In the genomic region with DNA sequence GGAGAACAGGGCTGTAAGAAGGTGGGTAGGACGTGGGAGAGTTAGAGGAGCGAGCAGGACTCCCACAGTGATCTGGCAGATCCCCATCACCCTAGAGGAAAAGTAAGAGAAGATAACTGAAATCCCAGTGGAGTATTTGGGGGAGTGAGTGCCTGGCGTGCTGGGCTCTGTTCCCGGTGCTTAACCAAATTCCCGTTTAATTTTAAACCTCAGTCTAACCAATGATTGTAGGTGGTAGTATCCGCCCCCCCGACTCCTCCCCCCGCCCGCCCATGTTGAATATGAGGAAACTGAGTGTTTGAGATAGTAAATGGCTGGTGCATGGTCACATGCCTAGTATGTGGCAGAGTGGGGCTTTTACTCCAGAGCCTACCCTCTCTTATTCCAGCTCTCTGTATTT, we compare ENCODE assay signal across 9 cellular contexts. TPM values are rescaled to one million over a fixed set of nuclear protein-coding genes. Genes with fewer than 3 reads are reported as not detected.
DNase-seq lines count a peak whose midpoint lies in the region; ATAC-seq and TF ChIP-seq lines count a peak whose summit lies in the region.
"Had no signal": no experiment of that assay in that cellular context is flagged by ENCODE, and none has a peak within 500 bp of the region (broad histone marks: within the 10 kb centered on the region; RNA-seq: fewer than 3 reads in every experiment).

No MANE protein-coding gene starts in this region.

- in situ Hi-C loops in ACHN (cut with HindIII; ENCODE audit: low pct_ligation_motif_present, low pct_unique_long_range_greater_than_20kb, low sequenced_read_pairs), result no loop called here

- no peaks in the 10 kb centered on the region for H3K27me3 Mint-ChIP-seq in IgD-negative memory B cell

- no peak for TF ChIP-seq CTCF in body of pancreas (IDR thresholded peaks at IDR 0.05)

- no peak for TF ChIP-seq POLR2A in body of pancreas (IDR thresholded peaks at IDR 0.05)

- no peak overlapping the region for H2AFZ ChIP-seq in ACC112 (ENCODE audit: low read length, unreplicated experiment)

- H3K4me1 ChIP-seq in ACC112 (ENCODE audit: control insufficient read depth, insufficient read depth, low read length, unreplicated experiment), result peaks cover 52% of the 10 kb centered on the region
- peaks cover 38% of the 10 kb centered on the region for H3K4me1 ChIP-seq in body of pancreas
- H3K4me1 ChIP-seq in muscle layer of duodenum (ENCODE audit: control insufficient read depth in 1 of 2, insufficient read depth in 2 of 2, low read length in 2 of 2), result peaks cover 14 to 30% of the 10 kb centered on the region in 2 donors

- H3K27ac Mint-ChIP-seq in IgD-negative memory B cell, result peak overlapping the region in 1 of 3 donors; percentile 98

- intact Hi-C loops in body of pancreas (cut with DNase I), result loop anchor here (10.0 kb wide), 1 partner anchor 148 kb away; no protein-coding TSS in a partner anchor

- peak overlapping the region; percentile 80 for H3K4me3 ChIP-seq in ACC112 (ENCODE audit: low read depth, low read length)
- no peak overlapping the region for H3K4me3 ChIP-seq in body of pancreas
- peak overlapping the region; percentile 63 to 77 for H3K4me3 ChIP-seq in muscle layer of duodenum (ENCODE audit: low read depth in 1 of 2, low read length in 2 of 2)

- peaks cover 31% of the 10 kb centered on the region for H3K79me2 ChIP-seq in ACC112 (ENCODE audit: control insufficient read depth, insufficient read depth, low read length, unreplicated experiment)

- DNase-seq in body of pancreas, result no peak
- no peak for DNase-seq in NCI-H2107 (lab: John Stamatoyannopoulos, UW)
- no peak for DNase-seq in OCI-M1 (lab: John Stamatoyannopoulos, UW)
- DNase-seq in ACHN, result no peak
- DNase-seq in NCI-H1417 (lab: John Stamatoyannopoulos, UW), result no peak
- DNase-seq: activated gamma-delta T cell had no signal

- no peaks in the 10 kb centered on the region for H3K27me3 ChIP-seq in ACC112 (ENCODE audit: insufficient read depth, low read length)
- H3K27me3 ChIP-seq in body of pancreas, result no peaks in the 10 kb centered on the region
- H3K27me3 ChIP-seq in muscle layer of duodenum (ENCODE audit: low read depth, low read length), result no peaks in the 10 kb centered on the region

- peak overlapping the region; percentile 38 to 92 (median 80) for H3K4me3 Mint-ChIP-seq in IgD-negative memory B cell

- peaks cover 5% of the 10 kb centered on the region; the same call in 1 of the 2 replicates for H3K36me3 ChIP-seq in ACC112 (ENCODE audit: insufficient read depth, low read length)
- H3K36me3 ChIP-seq in body of pancreas (replicated peaks in 1 of 2; ENCODE audit: insufficient read depth in 1 of 2, low read depth in 2 of 2), result peaks cover 0 to 4% of the 10 kb centered on the region in 2 donors
- peaks cover 14 to 30% of the 10 kb centered on the region in 2 donors for H3K36me3 ChIP-seq in muscle layer of duodenum (ENCODE audit: control insufficient read depth in 1 of 2, insufficient read depth in 2 of 2, low read length in 2 of 2)

- no peaks in the 10 kb centered on the region for H3K36me3 Mint-ChIP-seq in IgD-negative memory B cell

- ATAC-seq in body of pancreas, result no peak

- H3K9me3 ChIP-seq in body of pancreas (no peaks in the 10 kb centered on the region), muscle layer of duodenum (ENCODE audit: control insufficient read depth in 1 of 2, low read length in 2 of 2) (no peaks in the 10 kb centered on the region)

- no peaks in the 10 kb centered on the region for H3K9me3 Mint-ChIP-seq in IgD-negative memory B cell

- peak overlapping the region; percentile 67 for H3K27ac ChIP-seq in ACC112 (ENCODE audit: low read depth, low read length)
- H3K27ac ChIP-seq in body of pancreas, result peak overlapping the region in 3 of 4 donors; percentile 93 to 99 (median 98)
- H3K27ac ChIP-seq in muscle layer of duodenum (ENCODE audit: low read length), result no peak overlapping the region

- WGBS in body of pancreas, 2 donors, result 51 to 58% methylated on average over 9 of the region's 9 CpGs

- H3K4me1 Mint-ChIP-seq in IgD-negative memory B cell, result peaks cover 5 to 18% (median 18%) of the 10 kb centered on the region in 3 donors

RNA-seq across cellular contexts. Expression of a gene that starts 1.2 kb away (rescaled TPM):
- polyA plus RNA-seq in IgD-negative memory B cell, result 20.8 TPM
- 10 to 100 TPM; 36.6 to 66.9 TPM for total RNA-seq in body of pancreas

RNA-seq across cellular contexts. Expression of a gene that starts 3.1 kb away (rescaled TPM):
- 1.4 TPM for polyA plus RNA-seq in IgD-negative memory B cell
- 10 to 100 TPM; 10.9 to 34.6 TPM for total RNA-seq in body of pancreas

RNA-seq across cellular contexts. Expression of a gene that starts 5.0 kb away (rescaled TPM):
- polyA plus RNA-seq in IgD-negative memory B cell, result not detected
- total RNA-seq in body of pancreas, result not detected

RNA-seq across cellular contexts. Expression of a gene that starts 50.4 kb away (rescaled TPM):
- 111 TPM for polyA plus RNA-seq in IgD-negative memory B cell
- 100 to 1,000 TPM; 226 to 308 TPM for total RNA-seq in body of pancreas

Comparison
In these comparisons a context has a peak if more than half of its experiments do, and no peak if none do; other contexts are left out.
1. H3K4me3 ChIP-seq: peak in ACC112 (single experiment) and muscle layer of duodenum (2 of 2); none in body of pancreas (0 of 2).